Comparison of ENCODE assay signal across 14 cellular contexts in the genomic region with DNA sequence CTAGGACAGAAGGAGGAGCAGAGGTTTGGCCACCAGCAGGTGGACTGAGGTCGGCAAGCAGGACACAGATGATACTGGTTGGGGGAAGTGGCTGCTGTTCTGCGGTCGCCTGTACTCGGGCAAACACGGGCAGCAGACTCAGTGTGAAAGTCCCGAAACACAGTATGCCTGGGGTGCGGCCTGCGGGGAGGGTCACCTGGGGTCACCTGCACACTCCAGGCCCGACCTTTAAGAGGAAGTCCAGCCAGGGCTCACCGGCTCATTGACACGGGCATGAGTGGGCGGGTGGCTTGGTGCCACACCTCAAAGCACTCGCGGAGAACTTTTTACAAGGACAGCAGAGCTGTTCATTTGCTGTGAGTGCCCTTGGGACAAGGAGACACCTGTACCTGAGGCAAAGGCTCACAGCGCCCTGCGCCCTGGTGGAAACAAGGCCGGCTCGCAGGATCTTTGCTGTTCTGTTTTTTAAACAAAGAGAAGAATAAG.
DNase-seq lines count a peak whose midpoint lies in the region; ATAC-seq and TF ChIP-seq lines count a peak whose summit lies in the region.
"Had no signal": no experiment of that assay in that cellular context is flagged by ENCODE, and none has a peak within 500 bp of the region (broad histone marks: within the 10 kb centered on the region; RNA-seq: fewer than 3 reads in every experiment).

No MANE protein-coding gene starts in this region.

- H3K36me3 ChIP-seq in Peyer's patch (peaks cover 0 to 19% (median 0%) of the 10 kb centered on the region in 3 donors), right lobe of liver (peaks cover 0 to 2% (median 0%) of the 10 kb centered on the region in 4 donors), left ventricle myocardium inferior (peaks cover 15% of the 10 kb centered on the region)
- H3K36me3 ChIP-seq: SJCRH30 had no signal

- CTCF ChIA-PET in activated CD8-positive, alpha-beta memory T cell treated with anti-CD3 and anti-CD28 coated beads, Interleukin-2, amount 10 ng/mL, durations not matched to agents 7 days and 5 days (lab: Charles Lee): no interaction called here

- intact Hi-C loops in right lobe of liver (cut with DNase I) (no loop called here), left ventricle myocardium inferior (cut with micrococcal nuclease) (no loop called here)

- ATAC-seq in activated CD8-positive, alpha-beta memory T cell treated with anti-CD3 and anti-CD28 coated beads, Interleukin-2, amount 10 ng/mL, durations not matched to agents 7 days and 5 days: no peak
- ATAC-seq in right lobe of liver: peak; percentile 73 to 94 (median 78)
- ATAC-seq in effector memory CD8-positive, alpha-beta T cell (replicated peaks): no peak

- H3K4me3 ChIP-seq in Peyer's patch: no peak overlapping the region
- H3K4me3 ChIP-seq in right lobe of liver: no peak overlapping the region
- no peak overlapping the region for H3K4me3 ChIP-seq in left ventricle myocardium inferior
- H3K4me3 ChIP-seq: SJCRH30 had no signal

- H3K9me3 ChIP-seq in Peyer's patch (peaks cover 0 to 10% (median 0%) of the 10 kb centered on the region in 4 donors), right lobe of liver (no peaks in the 10 kb centered on the region), left ventricle myocardium inferior (replicated peaks) (peaks cover 16% of the 10 kb centered on the region)
- H3K9me3 ChIP-seq: SJCRH30 had no signal

- H3K4me1 ChIP-seq in Peyer's patch (peaks cover 0 to 9% (median 4%) of the 10 kb centered on the region in 4 donors), right lobe of liver (peaks cover 0 to 7% (median 0%) of the 10 kb centered on the region in 4 donors), left ventricle myocardium inferior (no peaks in the 10 kb centered on the region)
- H3K4me1 ChIP-seq: SJCRH30 had no signal

- peaks cover 9% of the 10 kb centered on the region for H3K36me3 Mint-ChIP-seq in activated CD8-positive, alpha-beta memory T cell treated with anti-CD3 and anti-CD28 coated beads, Interleukin-2, amount 10 ng/mL, durations not matched to agents 7 days and 5 days
- H3K36me3 Mint-ChIP-seq in effector memory CD8-positive, alpha-beta T cell (ENCODE audit: insufficient read depth): peaks cover 6% of the 10 kb centered on the region

- H3K27me3 ChIP-seq in Peyer's patch (no peaks in the 10 kb centered on the region), right lobe of liver (no peaks in the 10 kb centered on the region), left ventricle myocardium inferior (ENCODE audit: low read depth) (no peaks in the 10 kb centered on the region)
- H3K27me3 ChIP-seq: SJCRH30 had no signal

- no peaks in the 10 kb centered on the region for H3K27me3 Mint-ChIP-seq in activated CD8-positive, alpha-beta memory T cell treated with anti-CD3 and anti-CD28 coated beads, Interleukin-2, amount 10 ng/mL, durations not matched to agents 7 days and 5 days
- no peaks in the 10 kb centered on the region for H3K27me3 Mint-ChIP-seq in effector memory CD8-positive, alpha-beta T cell
- H3K27me3 Mint-ChIP-seq: activated naive CD8-positive, alpha-beta T cell; central memory CD8-positive, alpha-beta T cell; stimulated activated naive CD8-positive, alpha-beta T cell treated with anti-CD3 and anti-CD28 coated beads, Interleukin-15, Interleukin-2, amounts not matched to agents 100 ng/mL and 50 ng/mL, for 24 hours had no signal

- TF ChIP-seq POLR2A in Peyer's patch (IDR thresholded peaks at IDR 0.05) (peak in 1 of 2 donors; percentile 29), right lobe of liver (IDR thresholded peaks at IDR 0.05) (no peak)

- peak in 2 of 6 experiments; percentile 15 to 17 for TF ChIP-seq CTCF in Peyer's patch (IDR thresholded peaks at IDR 0.05)
- no peak for TF ChIP-seq CTCF in right lobe of liver (IDR thresholded peaks at IDR 0.05)
- TF ChIP-seq CTCF in left ventricle myocardium inferior (IDR thresholded peaks at IDR 0.05; ENCODE audit: borderline replicate concordance): no peak

- peaks cover 3% of the 10 kb centered on the region for H3K9me3 Mint-ChIP-seq in activated CD8-positive, alpha-beta memory T cell treated with anti-CD3 and anti-CD28 coated beads, Interleukin-2, amount 10 ng/mL, durations not matched to agents 7 days and 5 days (ENCODE audit: low read depth)
- H3K9me3 Mint-ChIP-seq in effector memory CD8-positive, alpha-beta T cell: peaks cover 0 to 3% of the 10 kb centered on the region in 2 donors
- H3K9me3 Mint-ChIP-seq: central memory CD8-positive, alpha-beta T cell had no signal

- no peak overlapping the region for H3K27ac Mint-ChIP-seq in activated CD8-positive, alpha-beta memory T cell treated with anti-CD3 and anti-CD28 coated beads, Interleukin-2, amount 10 ng/mL, durations not matched to agents 7 days and 5 days
- no peak overlapping the region for H3K27ac Mint-ChIP-seq in effector memory CD8-positive, alpha-beta T cell
- H3K27ac Mint-ChIP-seq: activated naive CD8-positive, alpha-beta T cell; nephron progenitor cell; stimulated activated naive CD8-positive, alpha-beta T cell treated with anti-CD3 and anti-CD28 coated beads, Interleukin-15, Interleukin-2, amounts not matched to agents 100 ng/mL and 50 ng/mL, for 24 hours had no signal

- peaks cover 2% of the 10 kb centered on the region for H3K4me1 Mint-ChIP-seq in activated CD8-positive, alpha-beta memory T cell treated with anti-CD3 and anti-CD28 coated beads, Interleukin-2, amount 10 ng/mL, durations not matched to agents 7 days and 5 days
- H3K4me1 Mint-ChIP-seq in effector memory CD8-positive, alpha-beta T cell (ENCODE audit: low read depth in 2 of 2): peaks cover 0 to 3% of the 10 kb centered on the region in 2 donors

- 46% methylated on average over 10 of the region's 18 CpGs for WGBS in right lobe of liver (ENCODE audit: insufficient coverage, low coverage, low lambda C conversion rate, missing lambda C conversion rate)

- H3K27ac ChIP-seq in Peyer's patch: peak overlapping the region in 2 of 4 donors; percentile 38 to 67
- no peak overlapping the region for H3K27ac ChIP-seq in right lobe of liver
- no peak overlapping the region for H3K27ac ChIP-seq in left ventricle myocardium inferior (replicated peaks)
- H3K27ac ChIP-seq: SJCRH30 had no signal

- DNase-seq in activated CD8-positive, alpha-beta memory T cell treated with anti-CD3 and anti-CD28 coated beads, Interleukin-2, amount 10 ng/mL, durations not matched to agents 7 days and 5 days: peak; percentile 30
- no peak for DNase-seq in activated CD8-positive, alpha-beta memory T cell treated with anti-CD3 and anti-CD28 coated beads, Interleukin-2, amount 50 U/mL, for 4 hours
- DNase-seq in Peyer's patch: peak; percentile 72 to 88 (median 84)
- DNase-seq in right lobe of liver: peak in 2 of 3 donors; percentile 66 to 73
- no peak for DNase-seq in AG20443 (ENCODE audit: low spot score)
- no peak for DNase-seq in dedifferentiated amniotic fluid mesenchymal stem cell (ENCODE audit: extremely low spot score)
- DNase-seq in effector memory CD8-positive, alpha-beta T cell: no peak
- no peak for DNase-seq in left ventricle myocardium inferior
- DNase-seq: NCI-H524 treated with DMSO at 0.1 percent for 48 hours, nephron progenitor cell had no signal

- no peak overlapping the region for H3K4me3 Mint-ChIP-seq in activated CD8-positive, alpha-beta memory T cell treated with anti-CD3 and anti-CD28 coated beads, Interleukin-2, amount 10 ng/mL, durations not matched to agents 7 days and 5 days
- H3K4me3 Mint-ChIP-seq in effector memory CD8-positive, alpha-beta T cell: no peak overlapping the region
- H3K4me3 Mint-ChIP-seq: activated naive CD8-positive, alpha-beta T cell; central memory CD8-positive, alpha-beta T cell; nephron progenitor cell; stimulated activated naive CD8-positive, alpha-beta T cell treated with anti-CD3 and anti-CD28 coated beads, Interleukin-15, Interleukin-2, amounts not matched to agents 100 ng/mL and 50 ng/mL, for 24 hours had no signal

Comparison
In these comparisons a context has a peak if more than half of its experiments do, and no peak if none do; other contexts are left out.
1. DNase-seq: peak in activated CD8-positive, alpha-beta memory T cell treated with anti-CD3 and anti-CD28 coated beads, Interleukin-2, amount 10 ng/mL, durations not matched to agents 7 days and 5 days (single experiment), Peyer's patch (3 of 3) and right lobe of liver (2 of 3); none in activated CD8-positive, alpha-beta memory T cell treated with anti-CD3 and anti-CD28 coated beads, Interleukin-2, amount 50 U/mL, for 4 hours (single experiment), AG20443 (single experiment), dedifferentiated amniotic fluid mesenchymal stem cell (single experiment), effector memory CD8-positive, alpha-beta T cell (0 of 3) and left ventricle myocardium inferior (single experiment).
2. ATAC-seq: peak in right lobe of liver (4 of 4); none in activated CD8-positive, alpha-beta memory T cell treated with anti-CD3 and anti-CD28 coated beads, Interleukin-2, amount 10 ng/mL, durations not matched to agents 7 days and 5 days (single experiment) and effector memory CD8-positive, alpha-beta T cell (single experiment).